14 cellular contexts compared by ENCODE assay signal in the genomic region with DNA sequence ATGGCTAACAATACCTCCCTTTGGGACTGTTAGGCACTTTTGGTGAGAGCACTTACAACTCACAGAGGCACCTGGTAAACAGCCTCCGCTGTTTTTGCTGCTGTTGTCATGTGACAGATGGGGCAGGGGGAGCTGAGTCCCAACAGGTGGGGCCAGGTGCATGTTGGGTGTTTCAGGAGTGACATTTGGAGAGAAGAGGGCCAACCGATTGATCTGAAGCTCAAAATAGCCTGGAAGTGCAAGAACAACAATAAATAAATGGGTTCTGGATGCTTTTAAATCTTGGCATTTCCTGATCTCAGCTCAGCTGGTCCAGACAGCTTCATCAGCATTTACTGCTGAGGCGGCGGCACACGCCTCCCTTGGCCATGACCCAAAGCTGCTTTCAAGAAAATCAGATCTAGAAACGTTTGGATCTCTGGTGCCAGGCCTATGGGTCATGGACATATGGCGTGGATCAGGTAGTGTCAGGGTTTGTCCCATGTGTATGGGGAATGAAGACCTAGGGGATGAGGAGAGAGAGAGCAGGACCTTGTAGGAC.
A peak's percentile ranks its signal among the peaks of the same experiment; 100 is the strongest.
DNase-seq lines count a peak whose midpoint lies in the region; ATAC-seq and TF ChIP-seq lines count a peak whose summit lies in the region.
"Had no signal": no experiment of that assay in that cellular context is flagged by ENCODE, and none has a peak within 500 bp of the region (broad histone marks: within the 10 kb centered on the region; RNA-seq: fewer than 3 reads in every experiment).

No MANE protein-coding gene starts in this region.

- CTCF ChIA-PET in IMR-90 (lab: Yijun Ruan, JAX): no interaction called here

- H3K14ac ChIP-seq in IMR-90 (replicated peaks; ENCODE audit: low read depth, low read length): no peak overlapping the region

- H3K4me1 ChIP-seq in IMR-90 (ENCODE audit: control insufficient read depth, insufficient read depth, low read length) (peaks cover 9% of the 10 kb centered on the region), colonic mucosa (peaks cover 13% of the 10 kb centered on the region), parathyroid adenoma (peaks cover 64% of the 10 kb centered on the region)

- no peak overlapping the region for H3K23ac ChIP-seq in IMR-90 (ENCODE audit: low read depth, low read length)

- H3K9ac ChIP-seq in IMR-90 (ENCODE audit: low read depth, low read length) (no peak overlapping the region), colonic mucosa (ENCODE audit: low read depth in 2 of 2, low read length in 2 of 2) (peak overlapping the region in 1 of 2 donors; percentile 23), parathyroid adenoma (no peak overlapping the region)

- H3K36me3 ChIP-seq in IMR-90 (ENCODE audit: control insufficient read depth, insufficient read depth, low read length) (no peaks in the 10 kb centered on the region), colonic mucosa (no peaks in the 10 kb centered on the region), parathyroid adenoma (ENCODE audit: control insufficient read depth, insufficient read depth, low read length) (no peaks in the 10 kb centered on the region)
- H3K36me3 ChIP-seq: MG63 had no signal

- H3K79me1 ChIP-seq in IMR-90 (ENCODE audit: low read depth in 1 of 2, low read length in 2 of 2): no peaks in the 10 kb centered on the region

- H3K4ac ChIP-seq in IMR-90 (ENCODE audit: low read depth, low read length): no peak overlapping the region

- no peaks in the 10 kb centered on the region for H3K9me3 ChIP-seq in IMR-90 (ENCODE audit: control insufficient read depth, insufficient read depth, low read length)
- no peaks in the 10 kb centered on the region for H3K9me3 ChIP-seq in colonic mucosa
- H3K9me3 ChIP-seq in parathyroid adenoma (ENCODE audit: control insufficient read depth, low read length): no peaks in the 10 kb centered on the region
- H3K9me3 ChIP-seq: MG63 had no signal

- no peak overlapping the region for H3K4me2 ChIP-seq in IMR-90 (ENCODE audit: low read depth, low read length)
- peak overlapping the region; percentile 10 for H3K4me2 ChIP-seq in parathyroid adenoma (ENCODE audit: low read length)
- H3K4me2 ChIP-seq: hepatocyte had no signal

- no peak overlapping the region for H3K56ac ChIP-seq in IMR-90 (ENCODE audit: extremely low read depth, insufficient read depth, low read length)

- dilution Hi-C loops in IMR-90 (cut with HindIII; ENCODE audit: low sequenced_read_pairs, unreplicated experiment): no loop called here

- in situ Hi-C loops in IMR-90 (cut with MboI; ENCODE audit: low sequenced_read_pairs): no loop called here

- no TSS peak for BruUV-seq in IMR-90 (replicated peaks; lab: Mats Ljungman, UMichigan)

- DNase-seq in COLO668 (lab: John Stamatoyannopoulos, UW; ENCODE audit: unreplicated experiment): peak; percentile 22
- DNase-seq in IMR-90: no peak
- no peak for DNase-seq in colonic mucosa
- DNase-seq in hypothalamus (lab: John Stamatoyannopoulos, UW): no peak
- DNase-seq in occipital lobe (lab: John Stamatoyannopoulos, UW): no peak
- no peak for DNase-seq in activated CD4-positive, alpha-beta T cell treated with anti-CD3 and anti-CD28 coated beads for 4 hours
- no peak for DNase-seq in NCI-H128 (lab: John Stamatoyannopoulos, UW; ENCODE audit: unreplicated experiment)
- DNase-seq: activated CD4-positive, alpha-beta T cell treated with anti-CD3 and anti-CD28 coated beads, Interleukin-2, amount 50 U/mL, for 4 hours; dorsolateral prefrontal cortex; MG63; NCI-H1930; small intestine had no signal

- H4K8ac ChIP-seq in IMR-90 (ENCODE audit: low read depth in 2 of 2, low read length in 2 of 2): no peak overlapping the region

- H4K91ac ChIP-seq in IMR-90 (ENCODE audit: insufficient read depth, low read depth, low read length): no peak overlapping the region

- H3K4me3 ChIP-seq in IMR-90 (ENCODE audit: insufficient read depth, low read depth, low read length): no peak overlapping the region
- no peak overlapping the region for H3K4me3 ChIP-seq in colonic mucosa
- peak overlapping the region; percentile 4 for H3K4me3 ChIP-seq in parathyroid adenoma (ENCODE audit: low read depth, low read length)
- H3K4me3 ChIP-seq: dorsolateral prefrontal cortex, hepatocyte, MG63 had no signal

- H3K18ac ChIP-seq in IMR-90 (ENCODE audit: low read depth, low read length): no peak overlapping the region

- peaks cover 5% of the 10 kb centered on the region for H3K79me2 ChIP-seq in parathyroid adenoma
- H3K79me2 ChIP-seq: hepatocyte had no signal

- no peak for TF ChIP-seq POLR2A in IMR-90 (IDR thresholded peaks at IDR 0.05; ENCODE audit: low read depth, low read length)

- no peak overlapping the region for H2BK120ac ChIP-seq in IMR-90 (ENCODE audit: low read depth, low read length)

- no peak for ATAC-seq in IMR-90 (ENCODE audit: low read depth)

- no peak overlapping the region for H2AK9ac ChIP-seq in IMR-90 (replicated peaks; ENCODE audit: low read depth, low read length, poor library complexity)

- POLR2A ChIA-PET in IMR-90 (lab: Charles Lee; ENCODE audit: unreplicated experiment): no interaction called here

- no peaks in the 10 kb centered on the region for H4K20me1 ChIP-seq in IMR-90 (ENCODE audit: insufficient read depth, low read length)

- no peak overlapping the region for H2BK5ac ChIP-seq in IMR-90 (ENCODE audit: low read depth, low read length, poor library complexity, severe bottlenecking)

- TF ChIP-seq CTCF in IMR-90 (conservative IDR thresholded peaks at IDR 0.05; ENCODE audit: low read depth, low read length) (no peak), colonic mucosa (IDR thresholded peaks at IDR 0.05) (no peak), parathyroid adenoma (IDR thresholded peaks at IDR 0.05) (no peak)

- 69% methylated on average over 4 of the region's 7 CpGs; no CpG with 5 or more reads in 1 of the 2 experiments for WGBS in IMR-90 (ENCODE audit: extremely low coverage in 2 of 2, insufficient read length in 1 of 2), 2 experiments

- H3K27ac ChIP-seq in IMR-90 (ENCODE audit: insufficient read depth, low read length) (no peak overlapping the region), colonic mucosa (peak overlapping the region; percentile 45), parathyroid adenoma (peak overlapping the region; percentile 60)
- H3K27ac ChIP-seq: hepatocyte had no signal

- peak overlapping the region; percentile 48 for H2AK5ac ChIP-seq in IMR-90 (ENCODE audit: low read depth, low read length)

- H2BK20ac ChIP-seq in IMR-90 (ENCODE audit: low read depth, low read length): no peak overlapping the region

- no peaks in the 10 kb centered on the region for H3K27me3 ChIP-seq in IMR-90 (ENCODE audit: control insufficient read depth, insufficient read depth, low read length)
- no peaks in the 10 kb centered on the region for H3K27me3 ChIP-seq in colonic mucosa
- no peaks in the 10 kb centered on the region for H3K27me3 ChIP-seq in parathyroid adenoma (ENCODE audit: control insufficient read depth, insufficient read depth, low read length)
- H3K27me3 ChIP-seq: dorsolateral prefrontal cortex, hepatocyte, MG63 had no signal

- H2AFZ ChIP-seq in IMR-90 (replicated peaks; ENCODE audit: low read length, poor library complexity): no peak overlapping the region
- peak overlapping the region; percentile 40 for H2AFZ ChIP-seq in parathyroid adenoma
- H2AFZ ChIP-seq: hepatocyte had no signal

- H3K9me1 ChIP-seq in IMR-90 (ENCODE audit: insufficient read depth, low read length): peaks cover 15% of the 10 kb centered on the region

- H2BK15ac ChIP-seq in IMR-90 (ENCODE audit: low read depth, low read length): no peak overlapping the region

- no peak overlapping the region for H4K5ac ChIP-seq in IMR-90 (ENCODE audit: low read depth, low read length)

- TF ChIP-seq RAD21 in IMR-90 (IDR thresholded peaks at IDR 0.05; ENCODE audit: low read length): no peak

- intact Hi-C loops in IMR-90 (cut with micrococcal nuclease) (no loop called here), colonic mucosa (cut with DNase I) (no loop called here)

TF ChIP-seq in IMR-90, 13 proteins besides CTCF, POLR2A, EP300 and RAD21:
- TF ChIP-seq CHD1 (IDR thresholded peaks at IDR 0.05; ENCODE audit: low read depth, low read length): no peak
- TF ChIP-seq MAFK (IDR thresholded peaks at IDR 0.05; ENCODE audit: low read depth, low read length): no peak
- TF ChIP-seq CEBPB (IDR thresholded peaks at IDR 0.05; ENCODE audit: low read depth, low read length): no peak
- TF ChIP-seq BHLHE40 (IDR thresholded peaks at IDR 0.05; ENCODE audit: low read depth, low read length): no peak
- TF ChIP-seq RFX5 (IDR thresholded peaks at IDR 0.05; ENCODE audit: low read depth, low read length): no peak
- TF ChIP-seq NFE2L2 (IDR thresholded peaks at IDR 0.05; ENCODE audit: low read depth, low read length): no peak
- TF ChIP-seq, protein P1, sequence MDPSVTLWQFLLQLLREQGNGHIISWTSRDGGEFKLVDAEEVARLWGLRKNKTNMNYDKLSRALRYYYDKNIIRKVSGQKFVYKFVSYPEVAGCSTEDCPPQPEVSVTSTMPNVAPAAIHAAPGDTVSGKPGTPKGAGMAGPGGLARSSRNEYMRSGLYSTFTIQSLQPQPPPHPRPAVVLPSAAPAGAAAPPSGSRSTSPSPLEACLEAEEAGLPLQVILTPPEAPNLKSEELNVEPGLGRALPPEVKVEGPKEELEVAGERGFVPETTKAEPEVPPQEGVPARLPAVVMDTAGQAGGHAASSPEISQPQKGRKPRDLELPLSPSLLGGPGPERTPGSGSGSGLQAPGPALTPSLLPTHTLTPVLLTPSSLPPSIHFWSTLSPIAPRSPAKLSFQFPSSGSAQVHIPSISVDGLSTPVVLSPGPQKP (IDR thresholded peaks at IDR 0.05; ENCODE audit: borderline replicate concordance, low read depth, low read length): no peak
- no peak for TF ChIP-seq MAZ (IDR thresholded peaks at IDR 0.05; ENCODE audit: borderline replicate concordance, low read depth, low read length)
- TF ChIP-seq SMC3 (IDR thresholded peaks at IDR 0.05; ENCODE audit: low read depth, low read length): no peak
